In genomic region chr13:26307701-26308100, GRCh38 we compare ENCODE assay signal across 25 cellular contexts.
"Had no signal": no experiment of that assay in that cellular context is flagged by ENCODE, and none has a peak within 500 bp of the region (broad histone marks: within the 10 kb centered on the region; RNA-seq: fewer than 3 reads in every experiment).

No MANE protein-coding gene starts in this region.

- H3K9me3 ChIP-seq: colonic mucosa, esophagus muscularis mucosa, gastrocnemius medialis, left lung, lower lobe of right lung had no signal

- H3K27ac Mint-ChIP-seq: dendritic cell treated with granulocyte-macrophage colony-stimulating factor and Interleukin-4, amounts not matched to agents 40 ng/mL and 50 ng/mL, for 4 days; effector memory CD8-positive, alpha-beta T cell; endodermal cell; immature natural killer cell; memory B cell; naive thymus-derived CD4-positive, alpha-beta T cell; natural killer cell had no signal

- FAIRE-seq: endometrium had no signal

- H3K27me3 Mint-ChIP-seq: dendritic cell treated with granulocyte-macrophage colony-stimulating factor and Interleukin-4, amounts not matched to agents 40 ng/mL and 50 ng/mL, for 4 days; effector memory CD8-positive, alpha-beta T cell; memory B cell; naive thymus-derived CD4-positive, alpha-beta T cell had no signal

- H3K27me3 ChIP-seq: colonic mucosa, esophagus muscularis mucosa, gastrocnemius medialis, heart right ventricle, left lung had no signal

- H3K4me3 ChIP-seq: colonic mucosa, esophagus muscularis mucosa, gastrocnemius medialis, heart right ventricle, left lung, lower lobe of right lung had no signal

- DNase-seq: colonic mucosa; cortex of kidney; effector CD8-positive, alpha-beta T cell; effector memory CD8-positive, alpha-beta T cell; endodermal cell; foreskin melanocyte; gastrocnemius medialis; glutamatergic neuron; head of caudate nucleus; heart right ventricle; hypothalamus; immature natural killer cell; islet precursor cell; left cardiac atrium; left lung; left ventricle myocardium superior; lower lobe of right lung; mesendoderm; midbrain; naive thymus-derived CD4-positive, alpha-beta T cell; natural killer cell had no signal

- H3K36me3 ChIP-seq: colonic mucosa, esophagus muscularis mucosa, gastrocnemius medialis, heart right ventricle, left lung, lower lobe of right lung had no signal

- H3K9me3 Mint-ChIP-seq: dendritic cell treated with granulocyte-macrophage colony-stimulating factor and Interleukin-4, amounts not matched to agents 40 ng/mL and 50 ng/mL, for 4 days; effector memory CD8-positive, alpha-beta T cell; endodermal cell; natural killer cell had no signal

- H3K4me3 Mint-ChIP-seq: dendritic cell treated with granulocyte-macrophage colony-stimulating factor and Interleukin-4, amounts not matched to agents 40 ng/mL and 50 ng/mL, for 4 days; effector memory CD8-positive, alpha-beta T cell; endodermal cell; immature natural killer cell; memory B cell; natural killer cell had no signal

- H3K4me1 ChIP-seq: colonic mucosa had no signal

- H3K36me3 Mint-ChIP-seq: natural killer cell had no signal

- H3K27ac ChIP-seq: colonic mucosa, esophagus muscularis mucosa, gastrocnemius medialis, heart right ventricle, left lung, lower lobe of right lung had no signal
